20 cellular contexts compared by ENCODE assay signal in genomic region chr7:134731616-134732015, GRCh38. TPM values are rescaled to one million over a fixed set of nuclear protein-coding genes. Genes with fewer than 3 reads are reported as not detected.
DNase-seq lines count a peak whose midpoint lies in the region; ATAC-seq and TF ChIP-seq lines count a peak whose summit lies in the region.
"Had no signal": no experiment of that assay in that cellular context is flagged by ENCODE, and none has a peak within 500 bp of the region (broad histone marks: within the 10 kb centered on the region; RNA-seq: fewer than 3 reads in every experiment).

No MANE protein-coding gene starts in this region.

- H3K36me3 Mint-ChIP-seq in activated CD4-positive, alpha-beta T cell treated with anti-CD3 and anti-CD28 coated beads, Interleukin-2, amount 10 ng/mL, durations not matched to agents 24 days and 14 days (ENCODE audit: low read depth): peaks cover 2% of the 10 kb centered on the region
- no peaks in the 10 kb centered on the region for H3K36me3 Mint-ChIP-seq in nephron progenitor cell (ENCODE audit: low read depth)
- H3K36me3 Mint-ChIP-seq: activated naive CD8-positive, alpha-beta T cell treated with anti-CD3 and anti-CD28 coated beads, Interleukin-2, amount 10 ng/mL, durations not matched to agents 7 days and 5 days; T-cell had no signal

- TF ChIP-seq POLR2A in esophagus muscularis mucosa (IDR thresholded peaks at IDR 0.05; ENCODE audit: low read depth) (no peak), erythroblast (IDR thresholded peaks at IDR 0.05; ENCODE audit: low read length) (no peak)

- no peak for DNase-seq in activated CD4-positive, alpha-beta T cell treated with anti-CD3 and anti-CD28 coated beads, Interleukin-2, amount 10 ng/mL, durations not matched to agents 24 days and 14 days
- no peak for DNase-seq in activated CD4-positive, alpha-beta T cell treated with anti-CD3 and anti-CD28 coated beads for 1 hour
- no peak for DNase-seq in SJSA1 (ENCODE audit: low read depth in 1 of 2, low spot score in 2 of 2)
- DNase-seq in esophagus muscularis mucosa (ENCODE audit: extremely low spot score): no peak
- no peak for DNase-seq in thoracic aorta (ENCODE audit: low spot score)
- no peak for DNase-seq in erythroblast (lab: John Stamatoyannopoulos, UW)
- no peak for DNase-seq in GM19238 (ENCODE audit: insufficient read length, low spot score)
- DNase-seq in nephron progenitor cell: no peak
- DNase-seq: activated naive CD8-positive, alpha-beta T cell treated with anti-CD3 and anti-CD28 coated beads, Interleukin-2, amount 10 ng/mL, durations not matched to agents 7 days and 5 days; foreskin fibroblast; heart left ventricle; MG63; NCI-H1417 treated with DMSO at 0.1 percent for 48 hours; psoas muscle; SHP77 treated with DMSO at 0.1 percent for 48 hours; stimulated activated CD4-positive, alpha-beta T cell treated with anti-CD3 and anti-CD28 coated beads, Interleukin-1b, Interleukin-23, amount 100 ng/mL, for 48 hours; T-cell; thyroid gland had no signal

- WGBS in esophagus muscularis mucosa: 60% methylated on average over 1 of the region's 1 CpG

- no peaks in the 10 kb centered on the region for H3K27me3 Mint-ChIP-seq in activated CD4-positive, alpha-beta T cell treated with anti-CD3 and anti-CD28 coated beads, Interleukin-2, amount 10 ng/mL, durations not matched to agents 24 days and 14 days
- peaks cover 5% of the 10 kb centered on the region for H3K27me3 Mint-ChIP-seq in nephron progenitor cell (ENCODE audit: low read depth, poor library complexity)
- H3K27me3 Mint-ChIP-seq: T-cell had no signal

- peaks cover 19% of the 10 kb centered on the region for H3K9me3 Mint-ChIP-seq in activated CD4-positive, alpha-beta T cell treated with anti-CD3 and anti-CD28 coated beads, Interleukin-2, amount 10 ng/mL, durations not matched to agents 24 days and 14 days
- H3K9me3 Mint-ChIP-seq in nephron progenitor cell: no peaks in the 10 kb centered on the region
- H3K9me3 Mint-ChIP-seq: activated naive CD8-positive, alpha-beta T cell treated with anti-CD3 and anti-CD28 coated beads, Interleukin-2, amount 10 ng/mL, durations not matched to agents 7 days and 5 days had no signal

- H3K4me3 Mint-ChIP-seq in activated CD4-positive, alpha-beta T cell treated with anti-CD3 and anti-CD28 coated beads, Interleukin-2, amount 10 ng/mL, durations not matched to agents 24 days and 14 days: peak overlapping the region; percentile 27
- no peak overlapping the region for H3K4me3 Mint-ChIP-seq in nephron progenitor cell
- H3K4me3 Mint-ChIP-seq: activated naive CD8-positive, alpha-beta T cell treated with anti-CD3 and anti-CD28 coated beads, Interleukin-2, amount 10 ng/mL, durations not matched to agents 7 days and 5 days; T-cell had no signal

- H3K36me3 ChIP-seq in SJSA1 (peaks cover 20% of the 10 kb centered on the region), esophagus muscularis mucosa (no peaks in the 10 kb centered on the region), thoracic aorta (no peaks in the 10 kb centered on the region)
- H3K36me3 ChIP-seq: heart left ventricle, MG63, thyroid gland had no signal

- no peak overlapping the region for H3K4me3 ChIP-seq in SJSA1
- no peak overlapping the region for H3K4me3 ChIP-seq in esophagus muscularis mucosa
- no peak overlapping the region for H3K4me3 ChIP-seq in thoracic aorta
- H3K4me3 ChIP-seq: heart left ventricle, MG63, psoas muscle, thyroid gland had no signal

- H3K4me1 ChIP-seq in SJSA1 (replicated peaks) (peaks cover 70% of the 10 kb centered on the region), esophagus muscularis mucosa (peaks cover 23 to 53% (median 51%) of the 10 kb centered on the region in 4 donors), thoracic aorta (ENCODE audit: control insufficient read depth in 1 of 2, low read depth in 2 of 2) (peaks cover 30 to 53% of the 10 kb centered on the region in 2 donors)
- H3K4me1 ChIP-seq: psoas muscle had no signal

- H3K27me3 ChIP-seq in SJSA1 (replicated peaks) (no peaks in the 10 kb centered on the region), esophagus muscularis mucosa (no peaks in the 10 kb centered on the region), thoracic aorta (replicated peaks; ENCODE audit: insufficient read depth) (no peaks in the 10 kb centered on the region)
- H3K27me3 ChIP-seq: heart left ventricle, MG63, thyroid gland had no signal

- H3K9me3 ChIP-seq in SJSA1 (replicated peaks) (no peaks in the 10 kb centered on the region), esophagus muscularis mucosa (no peaks in the 10 kb centered on the region), thoracic aorta (no peaks in the 10 kb centered on the region)
- H3K9me3 ChIP-seq: heart left ventricle, MG63, psoas muscle, thyroid gland had no signal

- peak overlapping the region; percentile 89 for H3K27ac Mint-ChIP-seq in activated CD4-positive, alpha-beta T cell treated with anti-CD3 and anti-CD28 coated beads, Interleukin-2, amount 10 ng/mL, durations not matched to agents 24 days and 14 days
- no peak overlapping the region for H3K27ac Mint-ChIP-seq in nephron progenitor cell
- H3K27ac Mint-ChIP-seq: activated naive CD8-positive, alpha-beta T cell treated with anti-CD3 and anti-CD28 coated beads, Interleukin-2, amount 10 ng/mL, durations not matched to agents 7 days and 5 days; T-cell had no signal

- H3K27ac ChIP-seq in SJSA1 (peak overlapping the region; percentile 63), esophagus muscularis mucosa (replicated peaks in 1 of 4) (peak overlapping the region; percentile 82 to 85 (median 84)), thoracic aorta (peak overlapping the region; percentile 94 to 95)
- H3K27ac ChIP-seq: epithelial cell of prostate, psoas muscle had no signal

- no peak for TF ChIP-seq CTCF in esophagus muscularis mucosa (IDR thresholded peaks at IDR 0.05)
- TF ChIP-seq CTCF in thoracic aorta (IDR thresholded peaks at IDR 0.05): no peak
- no peak for TF ChIP-seq CTCF in nephron progenitor cell (IDR thresholded peaks at IDR 0.05)

- intact Hi-C loops in activated CD4-positive, alpha-beta T cell treated with anti-CD3 and anti-CD28 coated beads, Interleukin-2, amount 10 ng/mL, durations not matched to agents 24 days and 14 days (cut with micrococcal nuclease): loop anchor here (2.0 to 10.0 kb wide), 5 partner anchors 19 to 413 kb away; partner anchors contain the start of genes AKR1B1 and TMEM140
- intact Hi-C loops in esophagus muscularis mucosa (cut with DNase I): no loop called here

- no peak for TF ChIP-seq EP300 in esophagus muscularis mucosa (IDR thresholded peaks at IDR 0.05)

- ATAC-seq in thoracic aorta (ENCODE audit: insufficient number of reproducible peaks, low FRiP score, low read depth): no peak
- ATAC-seq: activated CD4-positive, CD25-positive, alpha-beta regulatory T cell treated with anti-CD3 and anti-CD28 coated beads, Interleukin-2, amount 50 U/mL, for 24 hours; psoas muscle; T-cell had no signal

- H3K4me1 Mint-ChIP-seq in activated CD4-positive, alpha-beta T cell treated with anti-CD3 and anti-CD28 coated beads, Interleukin-2, amount 10 ng/mL, durations not matched to agents 24 days and 14 days: peaks cover 21% of the 10 kb centered on the region
- H3K4me1 Mint-ChIP-seq in nephron progenitor cell: peaks cover 44% of the 10 kb centered on the region
- H3K4me1 Mint-ChIP-seq: activated naive CD8-positive, alpha-beta T cell treated with anti-CD3 and anti-CD28 coated beads, Interleukin-2, amount 10 ng/mL, durations not matched to agents 7 days and 5 days; T-cell had no signal

RNA-seq across cellular contexts. Expression of gene CALD1, which starts 47.8 kb away (rescaled TPM):
- total RNA-seq in activated CD4-positive, alpha-beta T cell treated with anti-CD3 and anti-CD28 coated beads, Interleukin-2, amount 10 ng/mL, durations not matched to agents 24 days and 14 days: 7.2 and 8.2 TPM in 2 replicates
- 411 and 544 TPM in 2 replicates for total RNA-seq in SJSA1 (2014; rRNA removed; shearing (Covaris generic))
- total RNA-seq in esophagus muscularis mucosa (1,000 to 10,000 TPM; 2,057 to 3,140 (median 2,687) TPM), thoracic aorta (1,000 to 10,000 TPM in 1 of 2 donors, 100 to 1,000 TPM in 1; 912 to 1,038 TPM)
- total RNA-seq: activated naive CD8-positive, alpha-beta T cell treated with anti-CD3 and anti-CD28 coated beads, Interleukin-2, amount 10 ng/mL, durations not matched to agents 7 days and 5 days had no signal

Comparison
In these comparisons a context has a peak if more than half of its experiments do, and no peak if none do; other contexts are left out.
1. RNA of gene CALD1, which starts 47.8 kb away (total RNA-seq): 2,057 to 3,140 TPM in esophagus muscularis mucosa, 912 to 1,038 TPM in thoracic aorta and 411 to 544 TPM in SJSA1; 7.2 to 8.2 TPM in activated CD4-positive, alpha-beta T cell treated with anti-CD3 and anti-CD28 coated beads, Interleukin-2, amount 10 ng/mL, durations not matched to agents 24 days and 14 days; every median in the first group is over 10 times any median in the second.
2. Peak in every context shown above with its lines, with median percentiles within 50 percentile points of each other: H3K27ac ChIP-seq.